ENCODE assay signal across 1 cellular context in the genomic region with DNA sequence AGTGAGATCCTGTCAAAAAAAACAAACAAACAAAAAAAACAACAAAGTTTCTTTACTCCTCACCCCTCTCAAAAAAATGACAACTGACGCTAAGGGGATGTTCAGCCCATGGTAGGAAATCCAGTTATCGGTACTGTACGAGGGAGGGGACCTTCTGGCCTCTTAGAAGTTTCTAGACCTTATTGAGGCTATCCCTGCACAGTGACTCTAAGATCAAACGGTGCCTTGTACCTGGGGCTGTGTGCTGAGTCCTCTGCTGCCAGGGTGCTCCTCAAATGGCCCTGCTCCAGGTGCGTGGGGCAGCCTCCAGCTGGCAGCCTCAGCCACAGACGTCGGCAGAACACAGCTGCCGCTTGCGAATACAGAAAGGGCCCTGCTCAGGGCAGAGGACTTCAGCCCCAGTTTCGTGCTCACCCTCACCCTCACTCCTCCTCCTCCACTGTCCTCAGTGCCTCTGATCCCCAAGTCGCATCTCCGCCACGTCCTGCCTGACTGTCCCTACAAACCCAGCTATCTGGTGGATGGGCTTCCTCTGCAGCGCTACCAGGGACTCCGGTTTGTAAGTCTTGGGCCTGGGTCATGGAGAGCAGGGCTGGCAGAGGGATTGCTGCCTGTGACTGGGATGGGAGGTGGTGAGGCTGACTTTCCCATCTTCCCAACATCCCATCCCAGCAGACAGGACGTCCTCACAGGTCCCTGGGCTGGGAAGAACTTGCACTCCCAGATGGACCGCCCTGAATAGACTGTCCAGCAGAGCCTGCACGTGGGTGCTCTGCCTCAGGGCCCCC.
TF ChIP-seq lines count a peak whose summit lies in the region.

No MANE protein-coding gene starts in this region.

TF ChIP-seq in IMR-90, 13 proteins besides CTCF, POLR2A, EP300 and RAD21:
- no peak for TF ChIP-seq CEBPB (IDR thresholded peaks at IDR 0.05; ENCODE audit: low read depth, low read length)
- no peak for TF ChIP-seq RCOR1 (IDR thresholded peaks at IDR 0.05; ENCODE audit: insufficient replicate concordance, low read length)
- TF ChIP-seq, protein P1, sequence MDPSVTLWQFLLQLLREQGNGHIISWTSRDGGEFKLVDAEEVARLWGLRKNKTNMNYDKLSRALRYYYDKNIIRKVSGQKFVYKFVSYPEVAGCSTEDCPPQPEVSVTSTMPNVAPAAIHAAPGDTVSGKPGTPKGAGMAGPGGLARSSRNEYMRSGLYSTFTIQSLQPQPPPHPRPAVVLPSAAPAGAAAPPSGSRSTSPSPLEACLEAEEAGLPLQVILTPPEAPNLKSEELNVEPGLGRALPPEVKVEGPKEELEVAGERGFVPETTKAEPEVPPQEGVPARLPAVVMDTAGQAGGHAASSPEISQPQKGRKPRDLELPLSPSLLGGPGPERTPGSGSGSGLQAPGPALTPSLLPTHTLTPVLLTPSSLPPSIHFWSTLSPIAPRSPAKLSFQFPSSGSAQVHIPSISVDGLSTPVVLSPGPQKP (IDR thresholded peaks at IDR 0.05; ENCODE audit: borderline replicate concordance, low read depth, low read length) = no peak
